Comparison of ENCODE assay signal across 12 cellular contexts in the genomic region with DNA sequence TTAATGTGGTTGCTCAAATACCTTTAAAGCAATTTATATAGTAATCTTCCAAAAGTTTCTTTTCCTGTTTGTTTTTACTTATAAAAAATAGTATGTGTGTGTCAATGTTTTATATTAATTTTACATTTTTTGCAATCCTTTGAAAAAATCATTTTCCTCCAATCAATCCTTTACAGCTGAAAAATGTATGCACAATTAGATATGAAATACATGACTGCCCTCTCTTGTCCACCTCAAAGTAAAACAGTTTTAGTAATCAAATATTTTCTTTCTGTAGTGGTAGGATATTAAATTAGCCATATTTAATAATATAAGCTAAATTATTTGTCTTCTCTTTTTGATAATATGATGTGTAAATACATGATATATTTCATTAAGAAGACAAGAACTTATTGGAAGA.
DNase-seq lines count a peak whose midpoint lies in the region; ATAC-seq and TF ChIP-seq lines count a peak whose summit lies in the region.
"Had no signal": no experiment of that assay in that cellular context is flagged by ENCODE, and none has a peak within 500 bp of the region (broad histone marks: within the 10 kb centered on the region; RNA-seq: fewer than 3 reads in every experiment).

No MANE protein-coding gene starts in this region.

- H3K9me3 ChIP-seq in skeletal muscle satellite cell (replicated peaks; ENCODE audit: low read length), result no peaks in the 10 kb centered on the region
- H3K9me3 ChIP-seq: BLaER1 treated with 17β-estradiol and CSF1 and Interleukin-3, amounts not matched to agents 10 nM and 100 nM had no signal

- H3K27ac ChIP-seq in dorsolateral prefrontal cortex, result no peak overlapping the region
- H3K27ac ChIP-seq: BLaER1 treated with 17β-estradiol and CSF1 and Interleukin-3, amounts not matched to agents 10 nM and 100 nM had no signal

- no peaks in the 10 kb centered on the region for H3K36me3 ChIP-seq in skeletal muscle satellite cell (ENCODE audit: insufficient read depth, low read length)
- H3K36me3 ChIP-seq: BLaER1 treated with 17β-estradiol and CSF1 and Interleukin-3, amounts not matched to agents 10 nM and 100 nM had no signal

- intact Hi-C loops in dorsolateral prefrontal cortex (cut with DNase I), result no loop called here

- H3K4me1 ChIP-seq in skeletal muscle satellite cell (ENCODE audit: control insufficient read depth, insufficient read depth, low read length), result peaks cover 38% of the 10 kb centered on the region

- TF ChIP-seq CTCF in dorsolateral prefrontal cortex (IDR thresholded peaks at IDR 0.05 in 54 of 56, conservative IDR thresholded peaks at IDR 0.05 in 2 of 56; ENCODE audit: low read depth in 1 of 56, partially characterized antibody in 56 of 56), result peak in 45 of 56 donors; percentile 12 to 65 (median 35)

- DNase-seq in NOMO-1 treated with DMSO at 0.1 percent for 48 hours (lab: John Stamatoyannopoulos, UW; ENCODE audit: unreplicated experiment) (peak; percentile 47), NOMO-1 treated with dmso at 0.1 percent for 144 hours (lab: John Stamatoyannopoulos, UW; ENCODE audit: unreplicated experiment) (no peak), NCI-H748 (lab: John Stamatoyannopoulos, UW; ENCODE audit: unreplicated experiment) (peak; percentile 28), dorsolateral prefrontal cortex (no peak), GM19240 (ENCODE audit: insufficient read length, low spot score) (no peak)
- DNase-seq: central memory CD4-positive, alpha-beta T cell; T-helper 9 cell had no signal

- H3K4me3 ChIP-seq in dorsolateral prefrontal cortex (no peak overlapping the region), skeletal muscle satellite cell (ENCODE audit: low read length) (no peak overlapping the region)
- H3K4me3 ChIP-seq: BLaER1 treated with 17β-estradiol and CSF1 and Interleukin-3, amounts not matched to agents 10 nM and 100 nM; lung had no signal

- no peak overlapping the region for H3K4me2 ChIP-seq in skeletal muscle satellite cell (ENCODE audit: low read length)
- H3K4me2 ChIP-seq: BLaER1 treated with 17β-estradiol and CSF1 and Interleukin-3, amounts not matched to agents 10 nM and 100 nM had no signal

- peak overlapping the region; percentile 13 for H3K9ac ChIP-seq in skeletal muscle satellite cell (ENCODE audit: low read depth, low read length)
- H3K9ac ChIP-seq: BLaER1 treated with 17β-estradiol and CSF1 and Interleukin-3, amounts not matched to agents 10 nM and 100 nM had no signal

- no peak for ATAC-seq in HG02678 (IDR thresholded peaks at IDR 0.05; ENCODE audit: unreplicated experiment)
- no peak for ATAC-seq in GM19328 (IDR thresholded peaks at IDR 0.05; ENCODE audit: unreplicated experiment)

- peaks cover 0 to 8% (median 0%) of the 10 kb centered on the region in 45 donors for H3K27me3 ChIP-seq in dorsolateral prefrontal cortex
- no peaks in the 10 kb centered on the region for H3K27me3 ChIP-seq in skeletal muscle satellite cell (ENCODE audit: control insufficient read depth, insufficient read depth, low read length)
- H3K27me3 ChIP-seq: BLaER1 treated with 17β-estradiol and CSF1 and Interleukin-3, amounts not matched to agents 10 nM and 100 nM had no signal

Comparison
In these comparisons a context has a peak if more than half of its experiments do, and no peak if none do; other contexts are left out.
1. DNase-seq: peak in NOMO-1 treated with DMSO at 0.1 percent for 48 hours (single experiment) and NCI-H748 (single experiment); none in NOMO-1 treated with dmso at 0.1 percent for 144 hours (single experiment), dorsolateral prefrontal cortex (0 of 10) and GM19240 (single experiment).